Comparison of ENCODE assay signal across 1 cellular context in the genomic region with DNA sequence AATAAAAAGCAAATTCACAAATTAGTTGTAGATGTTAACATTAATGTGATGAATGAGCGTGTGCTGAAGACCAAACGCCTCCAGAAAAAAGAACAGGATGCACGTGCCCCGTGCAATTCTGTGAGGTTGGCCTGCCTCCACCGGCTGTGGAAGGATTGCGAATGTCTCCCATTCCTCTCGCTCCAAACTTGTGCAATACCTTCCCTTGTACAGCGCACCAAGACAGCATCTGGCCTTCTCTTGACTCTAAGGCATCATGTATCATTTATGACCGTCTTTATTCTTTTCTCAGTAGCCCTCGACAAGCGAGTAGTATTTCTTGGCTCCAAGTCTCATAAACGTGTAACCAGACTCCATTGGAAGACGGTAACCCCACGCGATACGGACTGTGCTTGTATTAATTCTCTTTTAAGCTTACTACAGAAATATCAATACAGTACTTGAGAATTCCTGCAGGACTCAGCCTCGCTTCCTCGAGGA.
TF ChIP-seq lines count a peak whose summit lies in the region.

No MANE protein-coding gene starts in this region.

TF ChIP-seq in HEK293T, 16 proteins besides CTCF, POLR2A, EP300 and RAD21:
- TF ChIP-seq, protein P1, sequence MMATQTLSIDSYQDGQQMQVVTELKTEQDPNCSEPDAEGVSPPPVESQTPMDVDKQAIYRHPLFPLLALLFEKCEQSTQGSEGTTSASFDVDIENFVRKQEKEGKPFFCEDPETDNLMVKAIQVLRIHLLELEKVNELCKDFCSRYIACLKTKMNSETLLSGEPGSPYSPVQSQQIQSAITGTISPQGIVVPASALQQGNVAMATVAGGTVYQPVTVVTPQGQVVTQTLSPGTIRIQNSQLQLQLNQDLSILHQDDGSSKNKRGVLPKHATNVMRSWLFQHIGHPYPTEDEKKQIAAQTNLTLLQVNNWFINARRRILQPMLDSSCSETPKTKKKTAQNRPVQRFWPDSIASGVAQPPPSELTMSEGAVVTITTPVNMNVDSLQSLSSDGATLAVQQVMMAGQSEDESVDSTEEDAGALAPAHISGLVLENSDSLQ (IDR thresholded peaks at IDR 0.05) = no peak
- peak; percentile 94 for TF ChIP-seq L3MBTL2 (conservative IDR thresholded peaks at IDR 0.05)
- TF ChIP-seq LEF1 (IDR thresholded peaks at IDR 0.05; ENCODE audit: borderline replicate concordance) = no peak
- no peak for TF ChIP-seq FOXK2 (IDR thresholded peaks at IDR 0.05)
